9 cellular contexts compared by ENCODE assay signal in genomic region chr1:31372961-31373896, GRCh38. TPM values are rescaled to one million over a fixed set of nuclear protein-coding genes. Genes with fewer than 3 reads are reported as not detected.
DNase-seq lines count a peak whose midpoint lies in the region; ATAC-seq and TF ChIP-seq lines count a peak whose summit lies in the region.
"Had no signal": no experiment of that assay in that cellular context is flagged by ENCODE, and none has a peak within 500 bp of the region (broad histone marks: within the 10 kb centered on the region; RNA-seq: fewer than 3 reads in every experiment).

FABP3 (minus strand) TSS chr1:31373076; CDS start chr1:31373014, 62 bp downstream.

- no peaks in the 10 kb centered on the region for H3K9me3 Mint-ChIP-seq in activated T-cell treated with anti-CD3 and anti-CD28 coated beads, Interleukin-2, amount 50 U/mL, for 24 hours

- no peak for ATAC-seq in GM19467 (IDR thresholded peaks at IDR 0.05; ENCODE audit: unreplicated experiment)

- peak within 1 kb of the TSS; percentile 65 for H3K4me3 Mint-ChIP-seq in activated T-cell treated with anti-CD3 and anti-CD28 coated beads, Interleukin-2, amount 50 U/mL, for 24 hours

- H3K79me2 ChIP-seq in DOHH2 (ENCODE audit: control insufficient read depth, low read length), result no peaks in the 10 kb centered on the region

- H3K4me1 ChIP-seq in DOHH2 (ENCODE audit: control insufficient read depth, low read length) (peaks cover 4% of the 10 kb centered on the region; the same call in 1 of the 2 replicates), muscle layer of colon (ENCODE audit: insufficient read depth, low read length) (peaks cover 31% of the 10 kb centered on the region), thymus (ENCODE audit: control insufficient read depth, insufficient read depth, low read length) (peaks cover 4% of the 10 kb centered on the region)

- no peaks in the 10 kb centered on the region for H3K36me3 Mint-ChIP-seq in activated T-cell treated with anti-CD3 and anti-CD28 coated beads, Interleukin-2, amount 50 U/mL, for 24 hours (ENCODE audit: low read depth)

- H3K36me3 ChIP-seq in DOHH2 (ENCODE audit: control insufficient read depth, low read length) (no peaks in the 10 kb centered on the region), muscle layer of colon (ENCODE audit: insufficient read depth, low read length) (no peaks in the 10 kb centered on the region), thymus (ENCODE audit: control insufficient read depth, insufficient read depth) (no peaks in the 10 kb centered on the region)

- peak within 1 kb of the TSS; percentile 27 for H3K27ac Mint-ChIP-seq in activated T-cell treated with anti-CD3 and anti-CD28 coated beads, Interleukin-2, amount 50 U/mL, for 24 hours

- peaks cover 10% of the 10 kb centered on the region for H3K27me3 Mint-ChIP-seq in activated T-cell treated with anti-CD3 and anti-CD28 coated beads, Interleukin-2, amount 50 U/mL, for 24 hours

- H3K4me1 Mint-ChIP-seq in activated T-cell treated with anti-CD3 and anti-CD28 coated beads, Interleukin-2, amount 50 U/mL, for 24 hours (ENCODE audit: low read depth), result peaks cover 14% of the 10 kb centered on the region

- no peaks in the 10 kb centered on the region for H4K20me1 ChIP-seq in DOHH2 (ENCODE audit: control insufficient read depth, insufficient read depth, low read depth, low read length)

- no peaks in the 10 kb centered on the region for H3K9me2 ChIP-seq in DOHH2 (replicated peaks; ENCODE audit: control insufficient read depth, low read length)

- no peaks in the 10 kb centered on the region for H3F3A ChIP-seq in DOHH2 (ENCODE audit: control insufficient read depth, insufficient read depth)

- H3K27me3 ChIP-seq in DOHH2 (ENCODE audit: control insufficient read depth, low read length), result peaks cover 12% of the 10 kb centered on the region; the same call in 1 of the 2 replicates
- no peaks in the 10 kb centered on the region for H3K27me3 ChIP-seq in muscle layer of colon (ENCODE audit: control insufficient read depth in 1 of 2, insufficient read depth in 2 of 2, low read length in 2 of 2)
- no peaks in the 10 kb centered on the region for H3K27me3 ChIP-seq in thymus (ENCODE audit: control insufficient read depth, insufficient read depth)

- H3K4me3 ChIP-seq in DOHH2 (ENCODE audit: low read length) (peak within 1 kb of the TSS; percentile 11), NB4 (ENCODE audit: low read depth, low read length) (no peak within 1 kb of the TSS), fibroblast of the aortic adventitia (ENCODE audit: low read depth, low read length) (peak within 1 kb of the TSS; percentile 63), muscle layer of colon (ENCODE audit: low read depth in 1 of 2, low read length in 2 of 2) (peak within 1 kb of the TSS; percentile 10 to 75), thymus (ENCODE audit: low read length) (peak within 1 kb of the TSS; percentile 43)

- no peaks in the 10 kb centered on the region for H3K9me3 ChIP-seq in DOHH2 (ENCODE audit: control insufficient read depth, insufficient read depth, low read length)
- no peaks in the 10 kb centered on the region for H3K9me3 ChIP-seq in muscle layer of colon (ENCODE audit: low read length)
- H3K9me3 ChIP-seq in thymus (ENCODE audit: control insufficient read depth), result no peaks in the 10 kb centered on the region

- peak within 1 kb of the TSS; percentile 33 for H3K4me2 ChIP-seq in DOHH2 (ENCODE audit: low read length)

- peak; percentile 56 for DNase-seq in NB4 (ENCODE audit: low read depth)
- peak; percentile 51 for DNase-seq in activated T-cell treated with anti-CD3 and anti-CD28 coated beads, Interleukin-2, amount 50 U/mL, for 24 hours
- peak; percentile 70 for DNase-seq in fibroblast of the aortic adventitia (ENCODE audit: low read depth)
- no peak for DNase-seq in NCI-H226

- no peak for TF ChIP-seq POLR2A in NB4 (IDR thresholded peaks at IDR 0.05; ENCODE audit: extremely low read depth, insufficient read length)

- peak within 1 kb of the TSS; percentile 56 for H3K9ac ChIP-seq in muscle layer of colon (ENCODE audit: low read length)

- no peak for TF ChIP-seq CTCF in DOHH2 (IDR thresholded peaks at IDR 0.05; ENCODE audit: low read depth, low read length, poor library complexity, severe bottlenecking)
- no peak for TF ChIP-seq CTCF in NB4 (IDR thresholded peaks at IDR 0.05; ENCODE audit: low read depth, low read length)
- TF ChIP-seq CTCF in fibroblast of the aortic adventitia (IDR thresholded peaks at IDR 0.05; ENCODE audit: insufficient read depth, low read length), result no peak

- H3K27ac ChIP-seq in DOHH2 (ENCODE audit: low read depth, low read length) (no peak within 1 kb of the TSS), muscle layer of colon (ENCODE audit: low read depth, low read length) (peak within 1 kb of the TSS; percentile 27), thymus (ENCODE audit: low read depth) (peak within 1 kb of the TSS; percentile 64)

- 4% methylated on average over 46 of the region's 46 CpGs for WGBS in thymus

RNA-seq across cellular contexts. Expression of gene FABP3, which starts in this region (rescaled TPM):
- total RNA-seq in fibroblast of the aortic adventitia (ENCODE audit: low replicate concordance), result 44.2 and 60.6 TPM in 2 replicates
- polyA plus RNA-seq in thymus, result 31.9 TPM
- total RNA-seq: SK-MEL-5 had no signal
